ENCODE assay signal across 4 cellular contexts in genomic region chr9:97087668-97088215, GRCh38. TPM values are rescaled to one million over a fixed set of nuclear protein-coding genes. Genes with fewer than 3 reads are reported as not detected.
"Had no signal": no experiment of that assay in that cellular context is flagged by ENCODE, and none has a peak within 500 bp of the region (broad histone marks: within the 10 kb centered on the region; RNA-seq: fewer than 3 reads in every experiment).

No MANE protein-coding gene starts in this region.

RNA-seq across cellular contexts. Expression of gene CTSV, which starts 48.8 kb away (rescaled TPM):
- total RNA-seq: aorta, right atrium auricular region, T-helper 17 cell had no signal
- polyA plus RNA-seq: naive thymus-derived CD4-positive, alpha-beta T cell had no signal
